13 cellular contexts compared by ENCODE assay signal in the genomic region with DNA sequence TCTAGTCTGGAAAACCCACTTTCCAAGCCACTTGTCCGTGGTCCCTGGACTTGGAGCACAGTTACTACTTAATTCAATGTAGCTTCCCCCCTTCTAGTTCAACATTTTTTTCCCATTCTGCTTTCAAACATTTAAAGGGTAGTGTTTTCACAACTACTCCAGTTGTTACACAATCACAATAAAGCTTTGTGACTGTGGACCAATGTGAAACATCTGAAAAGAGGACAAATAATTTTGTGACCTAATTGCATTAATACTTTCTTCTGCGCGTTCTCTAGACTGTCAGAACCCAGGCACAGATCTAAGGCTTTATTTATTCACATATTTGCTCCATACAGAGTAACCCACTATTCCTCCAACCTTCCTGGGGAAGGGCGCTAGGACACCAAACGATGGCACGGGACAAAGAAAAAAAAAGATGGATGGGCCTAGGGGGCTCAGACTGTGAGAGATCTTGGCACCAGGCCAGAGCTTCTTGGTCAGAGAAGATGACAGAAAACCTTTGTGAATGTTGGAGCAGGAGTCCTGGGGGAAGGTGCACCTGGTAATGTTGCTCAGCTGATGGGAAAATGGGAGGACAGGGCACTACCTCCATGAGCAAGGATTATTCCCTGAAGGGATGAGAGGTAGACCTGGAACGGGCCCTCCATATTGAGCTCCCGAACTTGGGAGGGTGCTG. TPM values are rescaled to one million over a fixed set of nuclear protein-coding genes. Genes with fewer than 3 reads are reported as not detected.
DNase-seq lines count a peak whose midpoint lies in the region; ATAC-seq and TF ChIP-seq lines count a peak whose summit lies in the region.
"Had no signal": no experiment of that assay in that cellular context is flagged by ENCODE, and none has a peak within 500 bp of the region (broad histone marks: within the 10 kb centered on the region; RNA-seq: fewer than 3 reads in every experiment).

No MANE protein-coding gene starts in this region.

- H3K9me3 Mint-ChIP-seq in activated naive CD4-positive, alpha-beta T cell treated with anti-CD3 and anti-CD28 coated beads, Interleukin-2, amount 50 U/mL, for 24 hours = no peaks in the 10 kb centered on the region
- no peaks in the 10 kb centered on the region for H3K9me3 Mint-ChIP-seq in activated CD8-positive, alpha-beta T cell treated with anti-CD3 and anti-CD28 coated beads for 36 hours

- no peaks in the 10 kb centered on the region for H3K36me3 ChIP-seq in iPS-20b (ENCODE audit: insufficient read depth, low read depth, low read length)

- TF ChIP-seq CTCF in activated CD8-positive, alpha-beta T cell treated with anti-CD3 and anti-CD28 coated beads for 36 hours (IDR thresholded peaks at IDR 0.05) = no peak

- peak overlapping the region; percentile 81 for H3K4me3 ChIP-seq in iPS-20b (ENCODE audit: low read length)

- peak overlapping the region; percentile 57 for H3K4me3 Mint-ChIP-seq in activated naive CD4-positive, alpha-beta T cell treated with anti-CD3 and anti-CD28 coated beads, Interleukin-2, amount 50 U/mL, for 24 hours
- H3K4me3 Mint-ChIP-seq in activated CD8-positive, alpha-beta T cell treated with anti-CD3 and anti-CD28 coated beads for 36 hours = peak overlapping the region; percentile 45

- in situ Hi-C loops in ACHN (cut with HindIII; ENCODE audit: low pct_ligation_motif_present, low pct_unique_long_range_greater_than_20kb, low sequenced_read_pairs) = loop anchor here (25.0 kb wide), 1 partner anchor 144 kb away; no protein-coding TSS in a partner anchor

- ATAC-seq in activated CD8-positive, alpha-beta T cell treated with anti-CD3 and anti-CD28 coated beads for 36 hours = no peak
- no peak for ATAC-seq in GM19467 (IDR thresholded peaks at IDR 0.05; ENCODE audit: unreplicated experiment)

- CTCF ChIA-PET in activated CD8-positive, alpha-beta T cell treated with anti-CD3 and anti-CD28 coated beads for 36 hours (lab: Charles Lee) = interaction anchor here (0.6 to 7.8 kb wide), 9 partner anchors 9 to 144 kb away, joined by 3 to 109 read pairs (median 4); no protein-coding TSS in a partner anchor

- H3K9me3 ChIP-seq in iPS-20b (ENCODE audit: insufficient read depth, low read depth, low read length) = no peaks in the 10 kb centered on the region

- H3K4me1 Mint-ChIP-seq in activated naive CD4-positive, alpha-beta T cell treated with anti-CD3 and anti-CD28 coated beads, Interleukin-2, amount 50 U/mL, for 24 hours = peaks cover 17% of the 10 kb centered on the region
- peaks cover 5% of the 10 kb centered on the region for H3K4me1 Mint-ChIP-seq in activated CD8-positive, alpha-beta T cell treated with anti-CD3 and anti-CD28 coated beads for 36 hours (ENCODE audit: low read depth)

- no peak overlapping the region for H3K9ac ChIP-seq in iPS-20b (ENCODE audit: low read depth, low read length)

- intact Hi-C loops in activated CD8-positive, alpha-beta T cell treated with anti-CD3 and anti-CD28 coated beads for 36 hours (cut with micrococcal nuclease) = no loop called here

- H3K4me1 ChIP-seq in iPS-20b (ENCODE audit: insufficient read depth, low read length) = peaks cover 6% of the 10 kb centered on the region

- H3K27ac ChIP-seq in iPS-20b (ENCODE audit: low read length) (no peak overlapping the region), temporal lobe (ENCODE audit: low read depth, low read length) (peak overlapping the region; percentile 48)
- H3K27ac ChIP-seq: GM23248 had no signal

- H3K27ac Mint-ChIP-seq in activated naive CD4-positive, alpha-beta T cell treated with anti-CD3 and anti-CD28 coated beads, Interleukin-2, amount 50 U/mL, for 24 hours = peak overlapping the region; percentile 47
- no peak overlapping the region for H3K27ac Mint-ChIP-seq in activated CD8-positive, alpha-beta T cell treated with anti-CD3 and anti-CD28 coated beads for 36 hours

- H3K36me3 Mint-ChIP-seq in activated naive CD4-positive, alpha-beta T cell treated with anti-CD3 and anti-CD28 coated beads, Interleukin-2, amount 50 U/mL, for 24 hours = peaks cover 4% of the 10 kb centered on the region
- H3K36me3 Mint-ChIP-seq in activated CD8-positive, alpha-beta T cell treated with anti-CD3 and anti-CD28 coated beads for 36 hours (ENCODE audit: low read depth) = no peaks in the 10 kb centered on the region

- H3K27me3 ChIP-seq in iPS-20b (ENCODE audit: insufficient read depth, low read length) = peaks cover 62% of the 10 kb centered on the region

- no peak for DNase-seq in activated naive CD4-positive, alpha-beta T cell treated with Interleukin-2 at 50 U/mL for 16 hours
- DNase-seq in activated CD8-positive, alpha-beta T cell treated with anti-CD3 and anti-CD28 coated beads for 36 hours = no peak
- DNase-seq in epidermal melanocyte (ENCODE audit: insufficient read length, low spot score) (no peak), ACHN (no peak)
- DNase-seq: amniotic stem cell; DMS153; GM23248; NCI-H510A; stimulated activated CD4-positive, alpha-beta T cell treated with anti-CD3 and anti-CD28 coated beads, Interleukin-4, amount 100 ng/mL, for 4 hours had no signal

- POLR2A ChIA-PET in activated CD8-positive, alpha-beta T cell treated with anti-CD3 and anti-CD28 coated beads for 36 hours (lab: Charles Lee) = no interaction called here

- peaks cover 22% of the 10 kb centered on the region for H3K27me3 Mint-ChIP-seq in activated naive CD4-positive, alpha-beta T cell treated with anti-CD3 and anti-CD28 coated beads, Interleukin-2, amount 50 U/mL, for 24 hours
- peaks cover 33% of the 10 kb centered on the region for H3K27me3 Mint-ChIP-seq in activated CD8-positive, alpha-beta T cell treated with anti-CD3 and anti-CD28 coated beads for 36 hours

RNA-seq across cellular contexts. Expression of gene SH3PXD2A, which starts 1.3 kb away (rescaled TPM):
- 1 to 10 TPM; 6.5 to 7.4 TPM for total RNA-seq in activated CD8-positive, alpha-beta T cell treated with anti-CD3 and anti-CD28 coated beads for 36 hours
- 14.5 TPM for total RNA-seq in temporal lobe
